Comparison of ENCODE assay signal across 10 cellular contexts in genomic region chr5:60248900-60249299, GRCh38.
DNase-seq lines count a peak whose midpoint lies in the region; ATAC-seq, FAIRE-seq and TF ChIP-seq lines count a peak whose summit lies in the region.
"Had no signal": no experiment of that assay in that cellular context is flagged by ENCODE, and none has a peak within 500 bp of the region (broad histone marks: within the 10 kb centered on the region; RNA-seq: fewer than 3 reads in every experiment).

No MANE protein-coding gene starts in this region.

- no peaks in the 10 kb centered on the region for H3K36me3 ChIP-seq in heart right ventricle
- no peaks in the 10 kb centered on the region for H3K36me3 ChIP-seq in neural progenitor cell
- H3K36me3 ChIP-seq: tibial nerve had no signal

- H3K36me3 Mint-ChIP-seq in naive thymus-derived CD8-positive, alpha-beta T cell = no peaks in the 10 kb centered on the region
- no peaks in the 10 kb centered on the region for H3K36me3 Mint-ChIP-seq in neural progenitor cell

- no peak for TF ChIP-seq CTCF in heart right ventricle (IDR thresholded peaks at IDR 0.05)
- TF ChIP-seq CTCF in neural progenitor cell (IDR thresholded peaks at IDR 0.05) = no peak

- H3K4me1 ChIP-seq in heart right ventricle (peaks cover 0 to 7% (median 0%) of the 10 kb centered on the region in 9 donors), neural progenitor cell (no peaks in the 10 kb centered on the region)
- H3K4me1 ChIP-seq: tibial nerve had no signal

- H3F3A ChIP-seq in neural progenitor cell (ENCODE audit: low read depth) = no peaks in the 10 kb centered on the region

- POLR2A ChIA-PET in naive thymus-derived CD8-positive, alpha-beta T cell (lab: Charles Lee) = no interaction called here

- H3K4me3 Mint-ChIP-seq in naive thymus-derived CD8-positive, alpha-beta T cell = no peak overlapping the region
- H3K4me3 Mint-ChIP-seq in neural progenitor cell = no peak overlapping the region

- peaks cover 0 to 14% (median 0%) of the 10 kb centered on the region in 4 donors for H3K4me1 Mint-ChIP-seq in naive thymus-derived CD8-positive, alpha-beta T cell
- no peaks in the 10 kb centered on the region for H3K4me1 Mint-ChIP-seq in neural progenitor cell

- H4K20me1 ChIP-seq in neural progenitor cell (ENCODE audit: low read depth) = no peaks in the 10 kb centered on the region

- FAIRE-seq in GM18507 (lab: Jason Lieb, UNC) = peak; percentile 80
- FAIRE-seq: G401.6 had no signal

- no peaks in the 10 kb centered on the region for H3K79me2 ChIP-seq in neural progenitor cell (ENCODE audit: low read depth)

- H3K4me3 ChIP-seq in heart right ventricle (no peak overlapping the region), neural progenitor cell (no peak overlapping the region)
- H3K4me3 ChIP-seq: tibial nerve had no signal

- H3K9me3 ChIP-seq in heart right ventricle = peaks cover 0 to 31% (median 8%) of the 10 kb centered on the region in 11 donors
- peaks cover 3% of the 10 kb centered on the region for H3K9me3 ChIP-seq in neural progenitor cell (ENCODE audit: low read depth)

- peaks cover 1 to 14% (median 4%) of the 10 kb centered on the region in 9 donors for H3K9me3 Mint-ChIP-seq in naive thymus-derived CD8-positive, alpha-beta T cell
- peaks cover under 1% of the 10 kb centered on the region for H3K9me3 Mint-ChIP-seq in neural progenitor cell

- no peak overlapping the region for H3K4me2 ChIP-seq in neural progenitor cell

- DNase-seq in GM18507 (ENCODE audit: extremely low spot score, insufficient read length, low read depth) = no peak
- DNase-seq in heart right ventricle = peak in 1 of 2 donors; percentile 6
- no peak for DNase-seq in stimulated activated CD4-positive, alpha-beta T cell treated with anti-CD3 and anti-CD28 coated beads, Interleukin-2, amount 100 ng/mL, for 24 hours
- DNase-seq in naive thymus-derived CD8-positive, alpha-beta T cell = no peak
- DNase-seq in SW 1271 (lab: John Stamatoyannopoulos, UW) = no peak
- DNase-seq in neural progenitor cell (ENCODE audit: low spot score) = no peak

- H3K9ac ChIP-seq in neural progenitor cell = no peak overlapping the region

- intact Hi-C loops in heart right ventricle (cut with DNase I) = no loop called here

- H3K27me3 Mint-ChIP-seq in naive thymus-derived CD8-positive, alpha-beta T cell = no peaks in the 10 kb centered on the region
- no peaks in the 10 kb centered on the region for H3K27me3 Mint-ChIP-seq in neural progenitor cell (ENCODE audit: insufficient read depth, low read depth)

- no peak overlapping the region for H2AFZ ChIP-seq in neural progenitor cell (replicated peaks)

- H3K27me3 ChIP-seq in heart right ventricle = no peaks in the 10 kb centered on the region
- no peaks in the 10 kb centered on the region for H3K27me3 ChIP-seq in neural progenitor cell
- H3K27me3 ChIP-seq: tibial nerve had no signal

- no peak overlapping the region for H3K27ac ChIP-seq in heart right ventricle
- H3K27ac ChIP-seq in neural progenitor cell = no peak overlapping the region
- H3K27ac ChIP-seq: tibial nerve had no signal

- ATAC-seq in GM21737 (IDR thresholded peaks at IDR 0.05; ENCODE audit: unreplicated experiment) (peak; percentile 94), HG03571 (IDR thresholded peaks at IDR 0.05; ENCODE audit: unreplicated experiment) (peak; percentile 95), heart right ventricle (peak in 5 of 8 donors; percentile 56 to 66 (median 63))
- no peak for ATAC-seq in naive thymus-derived CD8-positive, alpha-beta T cell

- H3K27ac Mint-ChIP-seq in naive thymus-derived CD8-positive, alpha-beta T cell = no peak overlapping the region
- no peak overlapping the region for H3K27ac Mint-ChIP-seq in neural progenitor cell

- 68 to 84% methylated on average over 1 of the region's 1 CpG for WGBS in heart right ventricle, 2 donors

Comparison
In these comparisons a context has a peak if more than half of its experiments do, and no peak if none do; other contexts are left out.
1. ATAC-seq: peak in GM21737 (single experiment), HG03571 (single experiment) and heart right ventricle (5 of 8); none in naive thymus-derived CD8-positive, alpha-beta T cell (0 of 2).